ENCODE assay signal across 16 cellular contexts in genomic region chr13:63307239-63307638, GRCh38.
DNase-seq lines count a peak whose midpoint lies in the region; ATAC-seq and TF ChIP-seq lines count a peak whose summit lies in the region.
"Had no signal": no experiment of that assay in that cellular context is flagged by ENCODE, and none has a peak within 500 bp of the region (broad histone marks: within the 10 kb centered on the region; RNA-seq: fewer than 3 reads in every experiment).

No MANE protein-coding gene starts in this region.

- peak; percentile 64 for ATAC-seq in GM19463 (IDR thresholded peaks at IDR 0.05; ENCODE audit: unreplicated experiment)
- ATAC-seq in HG03565 (IDR thresholded peaks at IDR 0.05; ENCODE audit: unreplicated experiment), result peak; percentile 53
- ATAC-seq in foreskin keratinocyte, result no peak
- no peak for ATAC-seq in GM18870 (IDR thresholded peaks at IDR 0.05; ENCODE audit: unreplicated experiment)
- no peak for ATAC-seq in HG03196 (IDR thresholded peaks at IDR 0.05; ENCODE audit: unreplicated experiment)
- ATAC-seq in left lobe of liver, result no peak
- ATAC-seq: activated CD8-positive, alpha-beta T cell treated with anti-CD3 and anti-CD28 coated beads, Interleukin-2, amount 10 ng/mL, durations not matched to agents 7 days and 5 days; K562; left lung had no signal

- DNase-seq in NOMO-1 (lab: John Stamatoyannopoulos, UW; ENCODE audit: unreplicated experiment in 2 of 2) (peak; percentile 72 to 76), foreskin keratinocyte (peak; percentile 8 to 18), left lobe of liver (ENCODE audit: low spot score) (no peak)
- DNase-seq in stimulated activated naive CD4-positive, alpha-beta T cell (lab: John Stamatoyannopoulos, UW), result no peak
- DNase-seq: activated CD8-positive, alpha-beta T cell treated with anti-CD3 and anti-CD28 coated beads, Interleukin-2, amount 10 ng/mL, durations not matched to agents 7 days and 5 days; aorta; cortex of kidney; hippocampal formation; left lung; NCI-H2029 treated with DMSO at 0.1 percent for 48 hours; stimulated activated CD4-positive, alpha-beta T cell treated with anti-CD3 and anti-CD28 coated beads, Interleukin-15, amount 100 ng/mL, for 24 hours had no signal

- no peaks in the 10 kb centered on the region for H3K4me1 ChIP-seq in foreskin keratinocyte
- H3K4me1 ChIP-seq: left lung had no signal

- H3K27me3 ChIP-seq in foreskin keratinocyte, result no peaks in the 10 kb centered on the region
- H3K27me3 ChIP-seq: left lung had no signal

- H3K27ac ChIP-seq in foreskin keratinocyte, result no peak overlapping the region
- H3K27ac ChIP-seq: left lung had no signal

- no peak for TF ChIP-seq CTCF in foreskin keratinocyte (conservative IDR thresholded peaks at IDR 0.05)

Comparison
In these comparisons a context has a peak if more than half of its experiments do, and no peak if none do; other contexts are left out.
1. ATAC-seq: peak in GM19463 (single experiment) and HG03565 (single experiment); none in foreskin keratinocyte (single experiment), GM18870 (single experiment), HG03196 (single experiment) and left lobe of liver (single experiment).
2. DNase-seq: peak in NOMO-1 (2 of 2) and foreskin keratinocyte (2 of 2); none in stimulated activated naive CD4-positive, alpha-beta T cell (0 of 6) and left lobe of liver (single experiment).